Comparison of ENCODE assay signal across 8 cellular contexts in genomic region chr12:89542912-89543592, GRCh38. TPM values are rescaled to one million over a fixed set of nuclear protein-coding genes. Genes with fewer than 3 reads are reported as not detected.
DNase-seq lines count a peak whose midpoint lies in the region; ATAC-seq and TF ChIP-seq lines count a peak whose summit lies in the region.

No MANE protein-coding gene starts in this region.

- no peaks in the 10 kb centered on the region for H3K9me3 Mint-ChIP-seq in memory B cell

- peaks cover 13% of the 10 kb centered on the region for H3K4me1 Mint-ChIP-seq in memory B cell

- peak overlapping the region in 1 of 59 donors; percentile 3 for H3K4me3 ChIP-seq in dorsolateral prefrontal cortex

- H3K27ac ChIP-seq in dorsolateral prefrontal cortex, result peak overlapping the region in 11 of 59 donors; percentile 7 to 69 (median 42)

- H3K36me3 Mint-ChIP-seq in memory B cell, result no peaks in the 10 kb centered on the region

- H3K27ac Mint-ChIP-seq in memory B cell, result no peak overlapping the region

- H3K27me3 Mint-ChIP-seq in memory B cell, result no peaks in the 10 kb centered on the region

- intact Hi-C loops in dorsolateral prefrontal cortex (cut with DNase I), result loop anchor here (5.0 to 10.0 kb wide), 4 partner anchors 164 to 1402 kb away; partner anchors contain the start of gene ATP2B1 (in 1 of the 2)

- peak; percentile 75 to 95 (median 87) for TF ChIP-seq CTCF in dorsolateral prefrontal cortex (IDR thresholded peaks at IDR 0.05 in 54 of 56, conservative IDR thresholded peaks at IDR 0.05 in 2 of 56; ENCODE audit: low read depth in 1 of 56, partially characterized antibody in 56 of 56)

- peak; percentile 81 for ATAC-seq in GM19452 (IDR thresholded peaks at IDR 0.05; ENCODE audit: unreplicated experiment)
- peak; percentile 56 for ATAC-seq in HG03469 (IDR thresholded peaks at IDR 0.05; ENCODE audit: unreplicated experiment)
- peak; percentile 91 for ATAC-seq in memory B cell (ENCODE audit: low read depth)

- H3K27me3 ChIP-seq in dorsolateral prefrontal cortex, result no peaks in the 10 kb centered on the region

- DNase-seq in COLO829 (ENCODE audit: low spot score) (peak; percentile 80), NCI-H69 (lab: John Stamatoyannopoulos, UW) (peak; percentile 90), dorsolateral prefrontal cortex (peak in 8 of 10 donors; percentile 50 to 77 (median 59)), memory B cell (ENCODE audit: low spot score in 2 of 2) (peak; percentile 58 to 62)
- DNase-seq in activated CD4-positive, alpha-beta T cell treated with anti-CD3 and anti-CD28 coated beads, Interleukin-2, amount 50 U/mL, for 4 hours, result peak; percentile 56 to 57
- peak; percentile 33 for DNase-seq in stimulated activated CD8-positive, alpha-beta memory T cell treated with anti-CD3 and anti-CD28 coated beads, Interleukin-7, amount 100 ng/mL, for 24 hours (ENCODE audit: low read depth)

- H3K4me3 Mint-ChIP-seq in memory B cell, result no peak overlapping the region

RNA-seq across cellular contexts. Expression of gene POC1B, which starts 17.2 kb away (rescaled TPM):
- total RNA-seq in dorsolateral prefrontal cortex, result 10 to 100 TPM; 16.8 to 60.1 (median 33.0) TPM

RNA-seq across cellular contexts. Expression of gene GALNT4, which starts 18.5 kb away (rescaled TPM):
- 1 to 10 TPM; 1.1 to 6.8 (median 3.4) TPM for total RNA-seq in dorsolateral prefrontal cortex

Comparison
In these comparisons a context has a peak if more than half of its experiments do, and no peak if none do; other contexts are left out.
1. DNase-seq: peak in every context shown above with its lines; median percentile 90 in NCI-H69; 80 in COLO829; 60 in memory B cell; 59 in dorsolateral prefrontal cortex; 56 in activated CD4-positive, alpha-beta T cell treated with anti-CD3 and anti-CD28 coated beads, Interleukin-2, amount 50 U/mL, for 4 hours; 33 in stimulated activated CD8-positive, alpha-beta memory T cell treated with anti-CD3 and anti-CD28 coated beads, Interleukin-7, amount 100 ng/mL, for 24 hours.